In genomic region chr10:62000037-62000603, GRCh38 we compare ENCODE assay signal across 11 cellular contexts.
A peak's percentile ranks its signal among the peaks of the same experiment; 100 is the strongest.
DNase-seq lines count a peak whose midpoint lies in the region; ATAC-seq, FAIRE-seq and TF ChIP-seq lines count a peak whose summit lies in the region.
"Had no signal": no experiment of that assay in that cellular context is flagged by ENCODE, and none has a peak within 500 bp of the region (broad histone marks: within the 10 kb centered on the region; RNA-seq: fewer than 3 reads in every experiment).

No MANE protein-coding gene starts in this region.

- peaks cover 0 to 30% (median 13%) of the 10 kb centered on the region in 9 donors for H3K4me1 ChIP-seq in heart right ventricle
- peaks cover 0 to 31% (median 12%) of the 10 kb centered on the region in 4 donors for H3K4me1 ChIP-seq in tibial nerve

- intact Hi-C loops in heart right ventricle (cut with DNase I): no loop called here

- H3K36me3 Mint-ChIP-seq in IgD-negative memory B cell: peaks cover 31% of the 10 kb centered on the region

- FAIRE-seq in H54 (lab: Jason Lieb, UNC): no peak

- peaks cover 0 to 6% (median 3%) of the 10 kb centered on the region in 3 donors for H3K9me3 Mint-ChIP-seq in IgD-negative memory B cell

- H3K4me3 ChIP-seq in heart right ventricle: no peak overlapping the region
- H3K4me3 ChIP-seq in tibial nerve: no peak overlapping the region

- H3K9me3 ChIP-seq in heart right ventricle: no peaks in the 10 kb centered on the region
- no peaks in the 10 kb centered on the region for H3K9me3 ChIP-seq in tibial nerve
- H3K9me3 ChIP-seq: neutrophil had no signal

- H3K27me3 Mint-ChIP-seq in IgD-negative memory B cell: no peaks in the 10 kb centered on the region

- no peak for TF ChIP-seq EP300 in tibial nerve (IDR thresholded peaks at IDR 0.05)

- H3K4me3 Mint-ChIP-seq in IgD-negative memory B cell: peak overlapping the region; percentile 74 to 94 (median 84)

- TF ChIP-seq POLR2A in H54 (IDR thresholded peaks at IDR 0.05; ENCODE audit: low read depth, low read length) (no peak), tibial nerve (IDR thresholded peaks at IDR 0.05) (no peak)

- H3K4me1 Mint-ChIP-seq in IgD-negative memory B cell: peaks cover 51 to 78% (median 57%) of the 10 kb centered on the region in 3 donors

- TF ChIP-seq CTCF in GM10248 (IDR thresholded peaks at IDR 0.05; ENCODE audit: control extremely low read depth, extremely low read depth, low read depth, missing control alignments) (no peak), heart right ventricle (IDR thresholded peaks at IDR 0.05) (no peak), tibial nerve (IDR thresholded peaks at IDR 0.05) (no peak)

- H3K27ac Mint-ChIP-seq in IgD-negative memory B cell: peak overlapping the region; percentile 95 to 99 (median 99)

- H3K27ac ChIP-seq in heart right ventricle: no peak overlapping the region
- peak overlapping the region in 1 of 4 donors; percentile 69 for H3K27ac ChIP-seq in tibial nerve

- ATAC-seq in GM19035 (IDR thresholded peaks at IDR 0.05; ENCODE audit: unreplicated experiment) (peak; percentile 85), HG02759 (IDR thresholded peaks at IDR 0.05; ENCODE audit: unreplicated experiment) (peak; percentile 82), heart right ventricle (no peak)

- H3K36me3 ChIP-seq in heart right ventricle (peaks cover 0 to 10% (median 0%) of the 10 kb centered on the region in 9 donors), tibial nerve (peaks cover 0 to 14% (median 0%) of the 10 kb centered on the region in 3 donors)
- H3K36me3 ChIP-seq: neutrophil had no signal

- DNase-seq in GM10248 (ENCODE audit: extremely low spot score): peak; percentile 68
- no peak for DNase-seq in H54 (ENCODE audit: insufficient read length, low spot score)
- no peak for DNase-seq in H4 (ENCODE audit: low spot score)
- DNase-seq in heart right ventricle: no peak
- DNase-seq in tibial nerve (ENCODE audit: low spot score in 2 of 2): no peak
- DNase-seq: hippocampal formation, OCI-M1 had no signal

- POLR2A ChIA-PET in GM10248 (lab: Yijun Ruan, JAX): no interaction called here

- 97 to 98% methylated on average over 20 of the region's 20 CpGs for WGBS in heart right ventricle, 2 donors
- 96 to 97% methylated on average over 20 of the region's 20 CpGs for WGBS in tibial nerve, 2 donors

- CTCF ChIA-PET in GM10248 (lab: Yijun Ruan, JAX): interaction anchor here (1.5 kb wide), 1 partner anchor 26 kb away, joined by 3 read pairs; no protein-coding TSS in a partner anchor

- H3K27me3 ChIP-seq in heart right ventricle (no peaks in the 10 kb centered on the region), tibial nerve (no peaks in the 10 kb centered on the region)
- H3K27me3 ChIP-seq: neutrophil had no signal

Comparison
In these comparisons a context has a peak if more than half of its experiments do, and no peak if none do; other contexts are left out.
1. ATAC-seq: peak in GM19035 (single experiment) and HG02759 (single experiment); none in heart right ventricle (0 of 8).